ENCODE assay signal across 8 cellular contexts in the genomic region with DNA sequence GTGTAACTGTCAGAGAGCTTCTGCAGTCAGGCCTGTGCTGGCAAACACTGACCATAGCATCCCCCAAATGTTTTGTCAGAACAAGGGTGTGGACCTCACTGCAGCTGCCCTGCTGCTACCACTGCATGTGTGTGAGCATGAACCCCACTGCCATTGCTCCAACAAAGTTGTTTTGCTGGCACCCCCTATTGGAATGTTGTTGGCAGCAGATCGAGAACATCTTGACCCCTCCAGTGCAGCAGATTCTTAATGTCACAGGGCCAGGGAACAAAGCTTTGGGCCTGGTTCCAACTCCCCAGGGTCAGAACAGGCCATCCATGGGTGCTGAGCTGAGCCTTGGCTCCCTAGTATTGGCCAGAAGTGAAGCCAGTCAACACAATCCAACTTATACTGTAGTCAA.
"Had no signal": no experiment of that assay in that cellular context is flagged by ENCODE, and none has a peak within 500 bp of the region (broad histone marks: within the 10 kb centered on the region; RNA-seq: fewer than 3 reads in every experiment).

No MANE protein-coding gene starts in this region.

- H3K4me3 Mint-ChIP-seq: IgD-negative memory B cell had no signal

- H3K27ac Mint-ChIP-seq: IgD-negative memory B cell had no signal

- FAIRE-seq: HepG2 had no signal

- H3K9ac ChIP-seq: GM23248 had no signal

- H3K4me1 Mint-ChIP-seq: IgD-negative memory B cell had no signal

- ATAC-seq: HepG2 had no signal

- H3K36me3 Mint-ChIP-seq: IgD-negative memory B cell had no signal

- H3K27me3 Mint-ChIP-seq: IgD-negative memory B cell had no signal

- DNase-seq: GM23248, GOT3, H7, HCEC 1CT, KBM-7 had no signal

- H3K4me3 ChIP-seq: GM23248 had no signal

- H3K27ac ChIP-seq: GM23248, HL-60 had no signal

- H2AFZ ChIP-seq: GM23248 had no signal
